ENCODE assay signal across 1 cellular context in genomic region chr1:170247751-170248521, GRCh38.
A peak's percentile ranks its signal among the peaks of the same experiment; 100 is the strongest.
TF ChIP-seq lines count a peak whose summit lies in the region.

No MANE protein-coding gene starts in this region.

TF ChIP-seq in GM12878, 131 proteins besides CTCF, POLR2A, EP300 and RAD21 (continued from another document):
- TF ChIP-seq IKZF2 (IDR thresholded peaks at IDR 0.05) (peak; percentile 67 to 75; a peak in 3 of 4 replicates), REST (IDR thresholded peaks at IDR 0.05; ENCODE audit: low read depth, low read length) (no peak), ATF2 (IDR thresholded peaks at IDR 0.05; ENCODE audit: low read length) (peak; percentile 75; the same call in 1 of the 2 replicates), CBX5 (IDR thresholded peaks at IDR 0.05; ENCODE audit: low read depth) (no peak)
